18 cellular contexts compared by ENCODE assay signal in genomic region chr6:133571681-133572080, GRCh38.
DNase-seq lines count a peak whose midpoint lies in the region; ATAC-seq, FAIRE-seq and TF ChIP-seq lines count a peak whose summit lies in the region.
"Had no signal": no experiment of that assay in that cellular context is flagged by ENCODE, and none has a peak within 500 bp of the region (broad histone marks: within the 10 kb centered on the region; RNA-seq: fewer than 3 reads in every experiment).

No MANE protein-coding gene starts in this region.

- no peaks in the 10 kb centered on the region for H3K79me2 ChIP-seq in GM23338 (replicated peaks; ENCODE audit: insufficient read depth)

- in situ Hi-C loops in SK-MEL-5 (cut with HindIII; ENCODE audit: low pct_unique_long_range_greater_than_20kb, low sequenced_read_pairs): no loop called here

- no peak for TF ChIP-seq POLR2A in A549 (IDR thresholded peaks at IDR 0.05; ENCODE audit: low read length)

- TF ChIP-seq CTCF in A549 (IDR thresholded peaks at IDR 0.05) (no peak), GM23338 (conservative IDR thresholded peaks at IDR 0.05; ENCODE audit: low read depth in 2 of 2) (no peak), nephron (IDR thresholded peaks at IDR 0.05; ENCODE audit: unreplicated experiment in 3 of 3) (no peak)

- no peaks in the 10 kb centered on the region for H3K27me3 ChIP-seq in GM23338 (ENCODE audit: insufficient read depth)
- no peaks in the 10 kb centered on the region for H3K27me3 ChIP-seq in effector memory CD4-positive, alpha-beta T cell (replicated peaks; ENCODE audit: control insufficient read depth, insufficient read depth, low read length, poor library complexity, severe bottlenecking)

- H3K36me3 Mint-ChIP-seq in GM23338 (ENCODE audit: low read depth): no peaks in the 10 kb centered on the region; the same call in 2 of the 3 replicates
- peaks cover 12% of the 10 kb centered on the region for H3K36me3 Mint-ChIP-seq in nephron (ENCODE audit: low read depth)
- H3K36me3 Mint-ChIP-seq: CD4-positive, alpha-beta memory T cell had no signal

- H3K4me1 Mint-ChIP-seq in GM23338 (peaks cover 7% of the 10 kb centered on the region; the same call in 2 of the 3 replicates), nephron (peaks cover 14% of the 10 kb centered on the region)

- WGBS in A549 (ENCODE audit: missing lambda C conversion rate): 73% methylated on average over 3 of the region's 3 CpGs

- H3K4me2 ChIP-seq in A549 (no peak overlapping the region), GM23338 (no peak overlapping the region)

- H3K9me3 Mint-ChIP-seq in GM23338: no peaks in the 10 kb centered on the region
- H3K9me3 Mint-ChIP-seq in nephron: peaks cover 12% of the 10 kb centered on the region

- DNase-seq in A549 (ENCODE audit: low read depth in 1 of 2, low spot score in 1 of 2) (no peak), GM23338 (ENCODE audit: low spot score) (no peak), SK-MEL-5 (ENCODE audit: low read depth, low spot score) (peak; percentile 63), HCEC 1CT (no peak), DMS53 treated with DMSO at 0.1 percent for 48 hours (lab: John Stamatoyannopoulos, UW; ENCODE audit: unreplicated experiment) (no peak)
- no peak for DNase-seq in effector memory CD4-positive, alpha-beta T cell
- DNase-seq: BE2C; CD4-positive, alpha-beta memory T cell; COR-L47; DMS153; GF-D8; KBM-7 had no signal

- ATAC-seq in A549 (no peak), GM23338 (no peak), HG03354 (IDR thresholded peaks at IDR 0.05; ENCODE audit: poor library complexity, severe bottlenecking, unreplicated experiment) (no peak)

- peaks cover 10% of the 10 kb centered on the region; the same call in 2 of the 3 replicates for H3K9me3 ChIP-seq in A549
- H3K9me3 ChIP-seq in effector memory CD4-positive, alpha-beta T cell (ENCODE audit: control insufficient read depth, low read length): no peaks in the 10 kb centered on the region
- H3K9me3 ChIP-seq: BE2C had no signal

- H3K27ac Mint-ChIP-seq in GM23338 (peak overlapping the region; percentile 19; the same call in 1 of the 2 replicates), nephron (peak overlapping the region; percentile 20 to 23 (median 21))

- no peak overlapping the region for H3K4me3 Mint-ChIP-seq in GM23338
- H3K4me3 Mint-ChIP-seq in nephron: no peak overlapping the region
- H3K4me3 Mint-ChIP-seq: CD4-positive, alpha-beta memory T cell had no signal

- H3K27ac ChIP-seq in A549: peak overlapping the region; percentile 60 to 86
- H3K27ac ChIP-seq in GM23338 (ENCODE audit: low read depth): no peak overlapping the region
- no peak overlapping the region for H3K27ac ChIP-seq in effector memory CD4-positive, alpha-beta T cell (ENCODE audit: insufficient read depth, low read length, poor library complexity, severe bottlenecking)
- H3K27ac ChIP-seq: C4-2B had no signal

- TF ChIP-seq EP300 in A549 (IDR thresholded peaks at IDR 0.05): no peak

- POLR2A ChIA-PET in A549 (lab: Yijun Ruan, JAX): no interaction called here

- H2AFZ ChIP-seq in GM23338: no peak overlapping the region

- TF ChIP-seq RAD21 in A549 (conservative IDR thresholded peaks at IDR 0.05 in 1 of 2, IDR thresholded peaks at IDR 0.05 in 1 of 2): no peak

- H3K27me3 Mint-ChIP-seq in GM23338 (ENCODE audit: insufficient read depth, low read depth, poor library complexity): no peaks in the 10 kb centered on the region
- peaks cover 5% of the 10 kb centered on the region for H3K27me3 Mint-ChIP-seq in nephron (ENCODE audit: low read depth)

- H4K20me1 ChIP-seq in GM23338 (replicated peaks; ENCODE audit: insufficient read depth): no peaks in the 10 kb centered on the region

- FAIRE-seq in A549 (lab: Jason Lieb, UNC): no peak
- FAIRE-seq: D721Med, GM19239, H54 had no signal

- no peaks in the 10 kb centered on the region for H3K9me2 ChIP-seq in GM23338 (ENCODE audit: insufficient read depth)

- no peaks in the 10 kb centered on the region for H3K36me3 ChIP-seq in GM23338 (ENCODE audit: insufficient read depth)
- no peaks in the 10 kb centered on the region for H3K36me3 ChIP-seq in effector memory CD4-positive, alpha-beta T cell (ENCODE audit: control insufficient read depth, insufficient read depth, low read length)
- H3K36me3 ChIP-seq: BE2C had no signal

- no peaks in the 10 kb centered on the region for H3F3A ChIP-seq in GM23338 (replicated peaks; ENCODE audit: low read depth)

- CTCF ChIA-PET in A549 (lab: Yijun Ruan, JAX): interaction anchor here (1.3 kb wide), 1 partner anchor 345 kb away, joined by 3 read pairs; no protein-coding TSS in a partner anchor

- H3K4me1 ChIP-seq in A549: peaks cover 30% of the 10 kb centered on the region
- H3K4me1 ChIP-seq in GM23338 (ENCODE audit: insufficient read depth): 0 out of 2 replicates have a peak, but pooled peaks cover 7% of the 10 kb centered on the region
- H3K4me1 ChIP-seq in effector memory CD4-positive, alpha-beta T cell (ENCODE audit: control insufficient read depth, insufficient read depth, low read length, poor library complexity, severe bottlenecking): no peaks in the 10 kb centered on the region
- H3K4me1 ChIP-seq: BE2C had no signal

- H3K4me3 ChIP-seq in A549: no peak overlapping the region
- no peak overlapping the region for H3K4me3 ChIP-seq in GM23338
- H3K4me3 ChIP-seq in effector memory CD4-positive, alpha-beta T cell (ENCODE audit: insufficient read depth, low read depth, low read length, poor library complexity, severe bottlenecking): no peak overlapping the region

TF ChIP-seq in A549, 52 proteins besides CTCF, POLR2A, EP300 and RAD21:
- TF ChIP-seq MYC (IDR thresholded peaks at IDR 0.05; ENCODE audit: borderline replicate concordance, low read length) (no peak), FOSB (CRISPR knock-in tag; IDR thresholded peaks at IDR 0.05) (no peak)

TF ChIP-seq in GM23338, 12 proteins besides CTCF, POLR2A, EP300 and RAD21 (continues in another document):
- no peak for TF ChIP-seq EZH2phosphoT487 (IDR thresholded peaks at IDR 0.05; ENCODE audit: unreplicated experiment)
- TF ChIP-seq NANOG (IDR thresholded peaks at IDR 0.05; ENCODE audit: borderline replicate concordance): no peak
- TF ChIP-seq JUNB (IDR thresholded peaks at IDR 0.05; ENCODE audit: unreplicated experiment): no peak
- TF ChIP-seq POLR2AphosphoS5 (IDR thresholded peaks at IDR 0.05; ENCODE audit: low read depth): no peak
- TF ChIP-seq EZH2 (IDR thresholded peaks at IDR 0.05; ENCODE audit: low read depth, unreplicated experiment): no peak
- no peak for TF ChIP-seq REST (IDR thresholded peaks at IDR 0.05; ENCODE audit: unreplicated experiment)
- no peak for TF ChIP-seq ZNF114 (CRISPR knock-in tag; IDR thresholded peaks at IDR 0.05)
- no peak for TF ChIP-seq CREB1 (CRISPR knock-in tag; IDR thresholded peaks at IDR 0.05; ENCODE audit: low read depth)
- TF ChIP-seq ETS1 (IDR thresholded peaks at IDR 0.05): no peak

Comparison
In these comparisons a context has a peak if more than half of its experiments do, and no peak if none do; other contexts are left out.
1. H3K27ac ChIP-seq: peak in A549 (2 of 2); none in GM23338 (single experiment) and effector memory CD4-positive, alpha-beta T cell (single experiment).